ENCODE assay signal across 22 cellular contexts in genomic region chr12:127619869-127620769, GRCh38.
DNase-seq lines count a peak whose midpoint lies in the region; ATAC-seq and TF ChIP-seq lines count a peak whose summit lies in the region.
"Had no signal": no experiment of that assay in that cellular context is flagged by ENCODE, and none has a peak within 500 bp of the region (broad histone marks: within the 10 kb centered on the region; RNA-seq: fewer than 3 reads in every experiment).

No MANE protein-coding gene starts in this region.

- H3K9me3 ChIP-seq in endodermal cell (ENCODE audit: control insufficient read depth, low read length) (peaks cover 14% of the 10 kb centered on the region), vagina (no peaks in the 10 kb centered on the region)
- H3K9me3 ChIP-seq: BE2C, colonic mucosa, transverse colon had no signal

- no peak for ATAC-seq in GM18498 (IDR thresholded peaks at IDR 0.05; ENCODE audit: unreplicated experiment)
- ATAC-seq in GM21381 (IDR thresholded peaks at IDR 0.05; ENCODE audit: unreplicated experiment) = no peak
- ATAC-seq: activated T-helper 17 cell treated with anti-CD3 and anti-CD28 coated beads, Interleukin-2, amount 50 U/mL, for 72 hours; Right ventricle myocardium inferior had no signal

- TF ChIP-seq POLR2A in vagina (IDR thresholded peaks at IDR 0.05) = no peak

- intact Hi-C loops in vagina (cut with DNase I) = no loop called here

- H3K4me3 Mint-ChIP-seq in endodermal cell = no peak overlapping the region
- H3K4me3 Mint-ChIP-seq: activated naive CD8-positive, alpha-beta T cell treated with anti-CD3 and anti-CD28 coated beads, Interleukin-2, amount 10 ng/mL, durations not matched to agents 7 days and 5 days; activated T-helper 17 cell treated with anti-CD3 and anti-CD28 coated beads, Interleukin-2, amount 50 U/mL, for 72 hours had no signal

- peak overlapping the region; percentile 9 for H3K27ac Mint-ChIP-seq in endodermal cell
- H3K27ac Mint-ChIP-seq: activated naive CD8-positive, alpha-beta T cell treated with anti-CD3 and anti-CD28 coated beads, Interleukin-2, amount 10 ng/mL, durations not matched to agents 7 days and 5 days; activated T-helper 17 cell treated with anti-CD3 and anti-CD28 coated beads, Interleukin-2, amount 50 U/mL, for 72 hours had no signal

- WGBS in endodermal cell (ENCODE audit: insufficient coverage in 1 of 2, insufficient read length in 1 of 2), 2 experiments = 40 to 62% methylated on average over 1 to 9 of the region's 10 CpGs

- no peaks in the 10 kb centered on the region for H3K36me3 ChIP-seq in endodermal cell (ENCODE audit: control insufficient read depth, insufficient read depth, low read length)
- H3K36me3 ChIP-seq in vagina = no peaks in the 10 kb centered on the region
- H3K36me3 ChIP-seq: BE2C, brain microvascular endothelial cell, colonic mucosa, transverse colon had no signal

- no peak overlapping the region for H3K9ac ChIP-seq in endodermal cell (ENCODE audit: extremely low read depth, low read length, poor library complexity, severe bottlenecking)

- no peak for TF ChIP-seq CTCF in endodermal cell (conservative IDR thresholded peaks at IDR 0.05)
- TF ChIP-seq CTCF in vagina (IDR thresholded peaks at IDR 0.05) = no peak

- DNase-seq in NCI-H82 (lab: John Stamatoyannopoulos, UW) (peak; percentile 68), NCI-H82 treated with DMSO at 0.1 percent for 48 hours (lab: John Stamatoyannopoulos, UW; ENCODE audit: unreplicated experiment) (no peak), NCI-H748 (lab: John Stamatoyannopoulos, UW; ENCODE audit: unreplicated experiment) (peak; percentile 92), endodermal cell (no peak), NCI-H1694 treated with DMSO at 0.1 percent for 48 hours (lab: John Stamatoyannopoulos, UW) (no peak), vagina (ENCODE audit: extremely low spot score in 2 of 2) (no peak)
- DNase-seq: activated CD4-positive, alpha-beta T cell treated with anti-CD3 and anti-CD28 coated beads for 48 hours; activated naive CD8-positive, alpha-beta T cell treated with anti-CD3 and anti-CD28 coated beads, Interleukin-2, amount 10 ng/mL, durations not matched to agents 7 days and 5 days; BE2C; brain microvascular endothelial cell; colonic mucosa; HCEC 1CT; NCI-H1694; NCI-H226; small intestine; stimulated activated naive CD4-positive, alpha-beta T cell treated with Interleukin-2 at 50 U/mL for 16 hours; SW 1271; transverse colon had no signal

- H3K4me1 ChIP-seq in endodermal cell (ENCODE audit: control insufficient read depth, insufficient read depth, low read length) (peaks cover 5% of the 10 kb centered on the region), vagina (peaks cover 6% of the 10 kb centered on the region)
- H3K4me1 ChIP-seq: BE2C, colonic mucosa, transverse colon had no signal

- H3K36me3 Mint-ChIP-seq in endodermal cell (ENCODE audit: low read depth) = peaks cover 4% of the 10 kb centered on the region
- H3K36me3 Mint-ChIP-seq: activated naive CD8-positive, alpha-beta T cell treated with anti-CD3 and anti-CD28 coated beads, Interleukin-2, amount 10 ng/mL, durations not matched to agents 7 days and 5 days had no signal

- H3K4me1 Mint-ChIP-seq in endodermal cell = peaks cover 45% of the 10 kb centered on the region
- H3K4me1 Mint-ChIP-seq: activated naive CD8-positive, alpha-beta T cell treated with anti-CD3 and anti-CD28 coated beads, Interleukin-2, amount 10 ng/mL, durations not matched to agents 7 days and 5 days; activated T-helper 17 cell treated with anti-CD3 and anti-CD28 coated beads, Interleukin-2, amount 50 U/mL, for 72 hours had no signal

- no peaks in the 10 kb centered on the region for H3K27me3 ChIP-seq in endodermal cell (ENCODE audit: control insufficient read depth, insufficient read depth, low read length, poor library complexity, severe bottlenecking)
- no peaks in the 10 kb centered on the region for H3K27me3 ChIP-seq in vagina
- H3K27me3 ChIP-seq: BE2C, brain microvascular endothelial cell, colonic mucosa, transverse colon had no signal

- H3K9me3 Mint-ChIP-seq in endodermal cell = no peaks in the 10 kb centered on the region

- no peaks in the 10 kb centered on the region for H3K27me3 Mint-ChIP-seq in endodermal cell (ENCODE audit: insufficient read depth)
- H3K27me3 Mint-ChIP-seq: activated naive CD8-positive, alpha-beta T cell treated with anti-CD3 and anti-CD28 coated beads, Interleukin-2, amount 10 ng/mL, durations not matched to agents 7 days and 5 days had no signal

- H3K27ac ChIP-seq in endodermal cell (ENCODE audit: low read depth, low read length) (no peak overlapping the region), vagina (no peak overlapping the region)
- H3K27ac ChIP-seq: brain microvascular endothelial cell, colonic mucosa, transverse colon had no signal

- H3K4me3 ChIP-seq in endodermal cell (ENCODE audit: low read length) = peak overlapping the region; percentile 22
- H3K4me3 ChIP-seq in vagina = no peak overlapping the region
- H3K4me3 ChIP-seq: colonic mucosa, transverse colon had no signal

Comparison
In these comparisons a context has a peak if more than half of its experiments do, and no peak if none do; other contexts are left out.
1. DNase-seq: peak in NCI-H82 (single experiment) and NCI-H748 (single experiment); none in NCI-H82 treated with DMSO at 0.1 percent for 48 hours (single experiment), endodermal cell (single experiment), NCI-H1694 treated with DMSO at 0.1 percent for 48 hours (single experiment) and vagina (0 of 2).